In genomic region chr17:58679263-58680037, GRCh38 we compare ENCODE assay signal across 1 cellular context.
A peak's percentile ranks its signal among the peaks of the same experiment; 100 is the strongest.
TF ChIP-seq lines count a peak whose summit lies in the region.

No MANE protein-coding gene starts in this region.

TF ChIP-seq in K562, 482 proteins besides CTCF, POLR2A, EP300 and RAD21 (continued from another document):
- TF ChIP-seq CUX1 (CRISPR knock-in tag; IDR thresholded peaks at IDR 0.05) = peak; percentile 51; the same call in 1 of the 2 replicates
- TF ChIP-seq SMAD4 (CRISPR knock-in tag; conservative IDR thresholded peaks at IDR 0.05) = peak; percentile 67
- peak; percentile 100 for TF ChIP-seq ZC3H4 (CRISPR knock-in tag; IDR thresholded peaks at IDR 0.05; ENCODE audit: borderline replicate concordance)
- peak; percentile 47 to 95; a peak in 3 of 4 replicates for TF ChIP-seq FOXA3 (CRISPR knock-in tag; conservative IDR thresholded peaks at IDR 0.05 in 1 of 2, IDR thresholded peaks at IDR 0.05 in 1 of 2)
- peak; percentile 90 for TF ChIP-seq TOE1 (IDR thresholded peaks at IDR 0.05; ENCODE audit: borderline replicate concordance)
- TF ChIP-seq TOE1 (CRISPR knock-in tag; IDR thresholded peaks at IDR 0.05; ENCODE audit: borderline replicate concordance, low read depth) = no peak; the same call in 1 of the 2 replicates
- peak; percentile 97 for TF ChIP-seq TEAD4 (IDR thresholded peaks at IDR 0.05; ENCODE audit: low read length)
- TF ChIP-seq TEAD4 (CRISPR knock-in tag; IDR thresholded peaks at IDR 0.05; ENCODE audit: borderline replicate concordance) = no peak
- peak; percentile 85 for TF ChIP-seq MECOM (CRISPR knock-in tag; IDR thresholded peaks at IDR 0.05)
- TF ChIP-seq PTRF (tag; IDR thresholded peaks at IDR 0.05) = no peak
- TF ChIP-seq ZNF561 (CRISPR knock-in tag; conservative IDR thresholded peaks at IDR 0.05) = peak; percentile 100
- TF ChIP-seq CBFB (CRISPR knock-in tag; IDR thresholded peaks at IDR 0.05) = peak; percentile 71
- TF ChIP-seq TAF9B (IDR thresholded peaks at IDR 0.05; ENCODE audit: partially characterized antibody) = peak; percentile 98
- peak; percentile 91 for TF ChIP-seq ZNF324 (CRISPR knock-in tag; IDR thresholded peaks at IDR 0.05)
- TF ChIP-seq HDAC2 (IDR thresholded peaks at IDR 0.05) = peak; percentile 73; the same call in 1 of the 2 replicates
- TF ChIP-seq FUS (optimal IDR thresholded peaks at IDR 0.05; ENCODE audit: low read depth, low read length) = peak; percentile 100
- TF ChIP-seq DACH1 (IDR thresholded peaks at IDR 0.05; ENCODE audit: partially characterized antibody) = peak; percentile 71
- no peak for TF ChIP-seq SIRT6 (IDR thresholded peaks at IDR 0.05; ENCODE audit: low read depth, low read length)
- peak; percentile 91 for TF ChIP-seq ZKSCAN8 (CRISPR knock-in tag; IDR thresholded peaks at IDR 0.05)
- TF ChIP-seq ZNF232 (CRISPR knock-in tag; IDR thresholded peaks at IDR 0.05) = peak; percentile 68; the same call in 1 of the 2 replicates
- peak; percentile 30; the same call in 1 of the 2 replicates for TF ChIP-seq MYC (IDR thresholded peaks at IDR 0.05; ENCODE audit: low read depth, low read length)
- peak; percentile 88; the same call in 1 of the 2 replicates for TF ChIP-seq MYC (CRISPR knock-in tag; IDR thresholded peaks at IDR 0.05; ENCODE audit: borderline replicate concordance, low read depth)
- peak in 1 of 2 experiments; percentile 99; a peak in 2 of 4 replicates for TF ChIP-seq CSDE1 (IDR thresholded peaks at IDR 0.05)
- TF ChIP-seq RBM15 (IDR thresholded peaks at IDR 0.05; ENCODE audit: insufficient read depth, low read length) = no peak
- TF ChIP-seq TAF1 (IDR thresholded peaks at IDR 0.05; ENCODE audit: control insufficient read depth, extremely low read depth, insufficient read depth, low read length, severe bottlenecking) = peak; percentile 54
- peak in 1 of 2 experiments; percentile 90; a peak in 2 of 3 replicates for TF ChIP-seq CBX3 (IDR thresholded peaks at IDR 0.05; ENCODE audit: borderline replicate concordance in 1 of 2, low read length in 2 of 2)
- TF ChIP-seq TCF7 (IDR thresholded peaks at IDR 0.05; ENCODE audit: borderline replicate concordance) = peak; percentile 70; the same call in 1 of the 2 replicates
- TF ChIP-seq ATF3 (IDR thresholded peaks at IDR 0.05) = peak; percentile 95
- peak; percentile 89 for TF ChIP-seq ATF3 (CRISPR knock-in tag; conservative IDR thresholded peaks at IDR 0.05)
- peak; percentile 86 for TF ChIP-seq JUND (IDR thresholded peaks at IDR 0.05; ENCODE audit: borderline replicate concordance, low read depth, low read length)
- TF ChIP-seq JUND (tag; IDR thresholded peaks at IDR 0.05; ENCODE audit: borderline replicate concordance, low read depth, low read length) = peak; percentile 92
- TF ChIP-seq FOXP1 (CRISPR knock-in tag; IDR thresholded peaks at IDR 0.05) = 0 out of 2 replicates have a peak, but pooled peaks have one; percentile 61
- no peak for TF ChIP-seq RBM34 (IDR thresholded peaks at IDR 0.05; ENCODE audit: borderline replicate concordance, insufficient read depth, low read length)
- TF ChIP-seq FIP1L1 (IDR thresholded peaks at IDR 0.05; ENCODE audit: low read depth, low read length, poor library complexity, severe bottlenecking) = peak; percentile 100
- peak; percentile 69; the same call in 1 of the 2 replicates for TF ChIP-seq BMI1 (IDR thresholded peaks at IDR 0.05; ENCODE audit: low read length)
- TF ChIP-seq ZNF668 (CRISPR knock-in tag; IDR thresholded peaks at IDR 0.05) = peak; percentile 81
- TF ChIP-seq CTBP1 (IDR thresholded peaks at IDR 0.05; ENCODE audit: borderline replicate concordance) = 0 out of 2 replicates have a peak, but pooled peaks have one; percentile 18
- no peak for TF ChIP-seq UBTF (IDR thresholded peaks at IDR 0.05; ENCODE audit: borderline replicate concordance in 1 of 2, low read depth in 2 of 2, low read length in 2 of 2)
- peak; percentile 88; the same call in 1 of the 2 replicates for TF ChIP-seq RBM14 (IDR thresholded peaks at IDR 0.05; ENCODE audit: borderline replicate concordance, insufficient read depth, low read depth, low read length)
- TF ChIP-seq MNT (conservative IDR thresholded peaks at IDR 0.05) = peak; percentile 82 to 92
- TF ChIP-seq MTA3 (IDR thresholded peaks at IDR 0.05; ENCODE audit: borderline replicate concordance) = peak; percentile 96
- TF ChIP-seq PKNOX1 (IDR thresholded peaks at IDR 0.05) = peak; percentile 82
- TF ChIP-seq ZNF23 (CRISPR knock-in tag; IDR thresholded peaks at IDR 0.05) = peak; percentile 98
- TF ChIP-seq PTBP1 (IDR thresholded peaks at IDR 0.05; ENCODE audit: low read depth, low read length) = 0 out of 2 replicates have a peak, but pooled peaks have one; percentile 93
- peak; percentile 68; the same call in 1 of the 2 replicates for TF ChIP-seq ZEB2 (IDR thresholded peaks at IDR 0.05)
- TF ChIP-seq CGGBP1 (CRISPR knock-in tag; IDR thresholded peaks at IDR 0.05) = peak; percentile 100
- no peak for TF ChIP-seq NR2C2 (CRISPR knock-in tag; IDR thresholded peaks at IDR 0.05)
- peak; percentile 84 for TF ChIP-seq NR2C2 (tag; IDR thresholded peaks at IDR 0.05)
- peak; percentile 97 for TF ChIP-seq HDAC6 (IDR thresholded peaks at IDR 0.05; ENCODE audit: low read depth, low read length)
- peak; percentile 100 for TF ChIP-seq ZNF253 (CRISPR knock-in tag; conservative IDR thresholded peaks at IDR 0.05)
- TF ChIP-seq ZNF212 (CRISPR knock-in tag; IDR thresholded peaks at IDR 0.05) = peak; percentile 100
- no peak for TF ChIP-seq HSF4 (CRISPR knock-in tag; IDR thresholded peaks at IDR 0.05; ENCODE audit: borderline replicate concordance)
- peak; percentile 83 for TF ChIP-seq HNRNPH1 (optimal IDR thresholded peaks at IDR 0.05; ENCODE audit: low read depth, low read length)
- TF ChIP-seq RBBP5 (IDR thresholded peaks at IDR 0.05; ENCODE audit: borderline replicate concordance, insufficient read depth, low read length, poor library complexity, severe bottlenecking) = no peak
- peak; percentile 97 for TF ChIP-seq HMG20A (CRISPR knock-in tag; conservative IDR thresholded peaks at IDR 0.05)
- peak; percentile 90 for TF ChIP-seq ZNF75A (CRISPR knock-in tag; IDR thresholded peaks at IDR 0.05)
- TF ChIP-seq ZNF124 (CRISPR knock-in tag; IDR thresholded peaks at IDR 0.05) = no peak
- peak; percentile 99 for TF ChIP-seq POLR2H (tag; IDR thresholded peaks at IDR 0.05; ENCODE audit: low read depth)
- peak; percentile 88 for TF ChIP-seq CHD2 (IDR thresholded peaks at IDR 0.05; ENCODE audit: low read depth, low read length)
- TF ChIP-seq PPARD (CRISPR knock-in tag; IDR thresholded peaks at IDR 0.05) = peak; percentile 77; the same call in 1 of the 2 replicates
- peak; percentile 87 for TF ChIP-seq CREM (IDR thresholded peaks at IDR 0.05; ENCODE audit: low read depth)
